22 cellular contexts compared by ENCODE assay signal in the genomic region with DNA sequence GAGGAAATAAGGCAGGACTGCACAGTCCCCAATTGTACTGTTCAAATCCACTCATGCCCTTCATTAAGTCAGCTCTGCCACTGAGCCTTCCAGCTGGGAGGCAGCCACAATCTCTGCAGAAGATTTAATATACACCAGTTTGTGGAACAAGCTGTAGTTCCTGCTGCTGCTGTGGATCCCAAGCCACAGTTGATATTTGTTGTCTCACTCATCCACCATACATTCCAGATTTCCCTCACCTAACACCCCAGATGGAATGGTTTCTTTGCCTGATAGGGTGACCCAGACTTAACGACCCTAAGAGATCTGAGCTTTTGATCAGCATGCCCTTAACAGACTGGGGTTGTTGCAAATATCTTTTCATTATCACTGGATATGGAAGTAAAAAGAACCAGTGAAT.
"Had no signal": no experiment of that assay in that cellular context is flagged by ENCODE, and none has a peak within 500 bp of the region (broad histone marks: within the 10 kb centered on the region; RNA-seq: fewer than 3 reads in every experiment).

No MANE protein-coding gene starts in this region.

- H3K27ac ChIP-seq: gastroesophageal sphincter, left ventricle myocardium inferior, lower lobe of right lung, spleen, testis, tibial nerve had no signal

- H3K4me3 ChIP-seq: esophagus squamous epithelium, gastroesophageal sphincter, left ventricle myocardium inferior, lower lobe of right lung, spleen, testis, tibial nerve had no signal

- H3K36me3 ChIP-seq: esophagus squamous epithelium, gastroesophageal sphincter, left ventricle myocardium inferior, lower lobe of right lung, tibial nerve had no signal

- H3K27me3 ChIP-seq: esophagus squamous epithelium, gastroesophageal sphincter, spleen, testis, tibial nerve had no signal

- DNase-seq: cortex of kidney; effector memory CD8-positive, alpha-beta T cell; esophagus squamous epithelium; glutamatergic neuron; immature natural killer cell; kidney; left cardiac atrium; left ventricle myocardium inferior; lower lobe of right lung; midbrain; spleen; stimulated activated CD4-positive, alpha-beta T cell treated with anti-CD3 and anti-CD28 coated beads, Interleukin-15, amount 100 ng/mL, for 24 hours; stimulated activated CD4-positive, alpha-beta T cell treated with anti-CD3 and anti-CD28 coated beads, Interleukin-1b, Interleukin-23, amount 100 ng/mL, for 48 hours; stimulated activated CD4-positive, alpha-beta T cell treated with anti-CD3 and anti-CD28 coated beads, Interleukin-4, amount 100 ng/mL, for 24 hours; stimulated activated naive B cell treated with anti-CD40 and anti-IgM and Interleukin-4, amounts not matched to agents 10 μg/mL and 1 μg/mL and 100 μg/mL, for 72 hours; stimulated activated naive CD8-positive, alpha-beta T cell treated with anti-CD3 and anti-CD28 coated beads, Interleukin-15, amount 100 ng/mL, for 72 hours; testis had no signal

- H3K4me1 ChIP-seq: testis, tibial nerve had no signal

- H3K9me3 Mint-ChIP-seq: effector memory CD8-positive, alpha-beta T cell; immature natural killer cell; memory B cell; natural killer cell treated with Interleukin-12 subunit alpha and Interleukin-12 subunit beta and Interleukin-15 and Interleukin-18, amount 100 ng/mL, for 72 hours; stimulated activated naive B cell treated with anti-CD40 and anti-IgM and Interleukin-4, amounts not matched to agents 10 μg/mL and 1 μg/mL and 100 μg/mL, for 72 hours; stimulated activated naive CD8-positive, alpha-beta T cell treated with anti-CD3 and anti-CD28 coated beads, Interleukin-15, amount 100 ng/mL, for 72 hours had no signal

- ATAC-seq: effector memory CD8-positive, alpha-beta T cell; gastroesophageal sphincter; left cardiac atrium; lower lobe of right lung; natural killer cell treated with Interleukin-12 subunit alpha and Interleukin-12 subunit beta and Interleukin-15 and Interleukin-18, amount 100 ng/mL, for 72 hours; sciatic nerve; stimulated activated naive B cell treated with anti-CD40 and anti-IgM and Interleukin-4, amounts not matched to agents 10 μg/mL and 1 μg/mL and 100 μg/mL, for 72 hours; stimulated activated naive CD8-positive, alpha-beta T cell treated with anti-CD3 and anti-CD28 coated beads, Interleukin-15, amount 100 ng/mL, for 72 hours had no signal

- H3K36me3 Mint-ChIP-seq: memory B cell had no signal

- H3K4me3 Mint-ChIP-seq: effector memory CD8-positive, alpha-beta T cell; immature natural killer cell; memory B cell; natural killer cell treated with Interleukin-12 subunit alpha and Interleukin-12 subunit beta and Interleukin-15 and Interleukin-18, amount 100 ng/mL, for 72 hours; stimulated activated naive B cell treated with anti-CD40 and anti-IgM and Interleukin-4, amounts not matched to agents 10 μg/mL and 1 μg/mL and 100 μg/mL, for 72 hours; stimulated activated naive CD8-positive, alpha-beta T cell treated with anti-CD3 and anti-CD28 coated beads, Interleukin-15, amount 100 ng/mL, for 72 hours had no signal

- H3K27me3 Mint-ChIP-seq: memory B cell; stimulated activated naive B cell treated with anti-CD40 and anti-IgM and Interleukin-4, amounts not matched to agents 10 μg/mL and 1 μg/mL and 100 μg/mL, for 72 hours; stimulated activated naive CD8-positive, alpha-beta T cell treated with anti-CD3 and anti-CD28 coated beads, Interleukin-15, amount 100 ng/mL, for 72 hours had no signal

- H3K27ac Mint-ChIP-seq: effector memory CD8-positive, alpha-beta T cell; immature natural killer cell; memory B cell; stimulated activated naive B cell treated with anti-CD40 and anti-IgM and Interleukin-4, amounts not matched to agents 10 μg/mL and 1 μg/mL and 100 μg/mL, for 72 hours; stimulated activated naive CD8-positive, alpha-beta T cell treated with anti-CD3 and anti-CD28 coated beads, Interleukin-15, amount 100 ng/mL, for 72 hours had no signal

- H3K9me3 ChIP-seq: esophagus squamous epithelium, gastroesophageal sphincter, left ventricle myocardium inferior, lower lobe of right lung, spleen, testis, tibial nerve had no signal
